14 cellular contexts compared by ENCODE assay signal in genomic region chr1:156506450-156506849, GRCh38. TPM values are rescaled to one million over a fixed set of nuclear protein-coding genes. Genes with fewer than 3 reads are reported as not detected.
DNase-seq lines count a peak whose midpoint lies in the region; ATAC-seq and TF ChIP-seq lines count a peak whose summit lies in the region.
"Had no signal": no experiment of that assay in that cellular context is flagged by ENCODE, and none has a peak within 500 bp of the region (broad histone marks: within the 10 kb centered on the region; RNA-seq: fewer than 3 reads in every experiment).

No MANE protein-coding gene starts in this region.

- BruUV-seq in MCF 10A (replicated peaks; lab: Mats Ljungman, UMichigan), result no TSS peak

- H3K9me3 Mint-ChIP-seq in MCF 10A (ENCODE audit: unreplicated experiment) (no peaks in the 10 kb centered on the region), type B pancreatic cell (peaks cover 5% of the 10 kb centered on the region)
- H3K9me3 Mint-ChIP-seq in activated CD8-positive, alpha-beta T cell treated with anti-CD3 and anti-CD28 coated beads, Interleukin-2, amount 10 ng/mL, durations not matched to agents 7 days and 5 days (ENCODE audit: insufficient read depth), result no peaks in the 10 kb centered on the region
- H3K9me3 Mint-ChIP-seq: neural crest cell had no signal

- intact Hi-C loops in MCF 10A (cut with micrococcal nuclease), result loop anchor here (10.0 kb wide), 2 partner anchors 98 to 238 kb away; partner anchors contain the start of genes GPATCH4 and MRPL24
- intact Hi-C loops in breast epithelium (cut with DNase I; ENCODE audit: low total_unique reads), result no loop called here

- DNase-seq in MCF 10A (ENCODE audit: unreplicated experiment) (no peak), breast epithelium (ENCODE audit: low spot score in 2 of 2) (no peak), type B pancreatic cell (ENCODE audit: extremely low spot score, unreplicated experiment) (no peak), NCI-H187 treated with DMSO at 0.1 percent for 48 hours (lab: John Stamatoyannopoulos, UW) (no peak), NCI-H2227 treated with DMSO at 0.1 percent for 48 hours (lab: John Stamatoyannopoulos, UW) (no peak)
- no peak for DNase-seq in activated CD8-positive, alpha-beta T cell treated with anti-CD3 and anti-CD28 coated beads, Interleukin-2, amount 10 ng/mL, durations not matched to agents 7 days and 5 days
- DNase-seq: endodermal cell, NCI-H1417 treated with DMSO at 0.1 percent for 48 hours, NCI-H526, small intestine had no signal

- peaks cover 69% of the 10 kb centered on the region for H3K4me1 Mint-ChIP-seq in MCF 10A (ENCODE audit: insufficient read depth, unreplicated experiment)
- H3K4me1 Mint-ChIP-seq in activated CD8-positive, alpha-beta T cell treated with anti-CD3 and anti-CD28 coated beads, Interleukin-2, amount 10 ng/mL, durations not matched to agents 7 days and 5 days (ENCODE audit: low read depth), result peaks cover 77% of the 10 kb centered on the region
- peaks cover 37% of the 10 kb centered on the region for H3K4me1 Mint-ChIP-seq in type B pancreatic cell (ENCODE audit: unreplicated experiment)

- H3K4me3 ChIP-seq in breast epithelium (no peak overlapping the region), muscle layer of colon (ENCODE audit: low read depth in 1 of 2, low read length in 2 of 2) (no peak overlapping the region)

- H3K9ac ChIP-seq in muscle layer of colon (ENCODE audit: low read length), result no peak overlapping the region

- H3K9me3 ChIP-seq in breast epithelium (no peaks in the 10 kb centered on the region), muscle layer of colon (ENCODE audit: low read length) (no peaks in the 10 kb centered on the region)

- no peak for ATAC-seq in activated CD8-positive, alpha-beta T cell treated with anti-CD3 and anti-CD28 coated beads, Interleukin-2, amount 10 ng/mL, durations not matched to agents 7 days and 5 days
- no peak for ATAC-seq in GM21825 (IDR thresholded peaks at IDR 0.05; ENCODE audit: unreplicated experiment)
- ATAC-seq: left colon had no signal

- TF ChIP-seq POLR2A in breast epithelium (IDR thresholded peaks at IDR 0.05), result no peak

- H3K4me3 Mint-ChIP-seq in MCF 10A (ENCODE audit: unreplicated experiment) (no peak overlapping the region), type B pancreatic cell (no peak overlapping the region)
- H3K4me3 Mint-ChIP-seq in activated CD8-positive, alpha-beta T cell treated with anti-CD3 and anti-CD28 coated beads, Interleukin-2, amount 10 ng/mL, durations not matched to agents 7 days and 5 days, result peak overlapping the region; percentile 68
- H3K4me3 Mint-ChIP-seq: endodermal cell had no signal

- H3K36me3 ChIP-seq in breast epithelium, result no peaks in the 10 kb centered on the region
- no peaks in the 10 kb centered on the region for H3K36me3 ChIP-seq in muscle layer of colon (ENCODE audit: insufficient read depth, low read length)

- POLR2A ChIA-PET in MCF 10A (lab: Yijun Ruan, JAX), result interaction anchor here (1.3 to 11.2 kb wide), 4 partner anchors 11 to 246 kb away, joined by 3 to 549 read pairs (median 60); partner anchors contain the start of gene NAXE
- POLR2A ChIA-PET in activated CD8-positive, alpha-beta T cell treated with anti-CD3 and anti-CD28 coated beads, Interleukin-2, amount 10 ng/mL, durations not matched to agents 7 days and 5 days (lab: Charles Lee), result interaction anchor here (0.6 kb wide), 1 partner anchor 18 kb away, joined by 6 read pairs; no protein-coding TSS in a partner anchor

- TF ChIP-seq CTCF in MCF 10A (IDR thresholded peaks at IDR 0.05; ENCODE audit: unreplicated experiment) (no peak), breast epithelium (IDR thresholded peaks at IDR 0.05) (no peak), type B pancreatic cell (conservative IDR thresholded peaks at IDR 0.05) (no peak)

- H3K27ac ChIP-seq in breast epithelium (peak overlapping the region in 1 of 2 donors; percentile 100), muscle layer of colon (ENCODE audit: low read depth, low read length) (peak overlapping the region; percentile 96)

- H3K4me1 ChIP-seq in breast epithelium (peaks cover 17 to 18% of the 10 kb centered on the region in 2 donors), muscle layer of colon (ENCODE audit: insufficient read depth, low read length) (peaks cover 73% of the 10 kb centered on the region)

- H3K36me3 Mint-ChIP-seq in MCF 10A (ENCODE audit: insufficient read depth, unreplicated experiment) (peaks cover 14% of the 10 kb centered on the region), type B pancreatic cell (no peaks in the 10 kb centered on the region)
- H3K36me3 Mint-ChIP-seq in activated CD8-positive, alpha-beta T cell treated with anti-CD3 and anti-CD28 coated beads, Interleukin-2, amount 10 ng/mL, durations not matched to agents 7 days and 5 days (ENCODE audit: low read depth), result peaks cover 11% of the 10 kb centered on the region

- H3K27me3 Mint-ChIP-seq in MCF 10A (ENCODE audit: insufficient read depth, unreplicated experiment) (no peaks in the 10 kb centered on the region), type B pancreatic cell (peaks cover 12% of the 10 kb centered on the region)
- no peaks in the 10 kb centered on the region for H3K27me3 Mint-ChIP-seq in activated CD8-positive, alpha-beta T cell treated with anti-CD3 and anti-CD28 coated beads, Interleukin-2, amount 10 ng/mL, durations not matched to agents 7 days and 5 days (ENCODE audit: low read depth)

- CTCF ChIA-PET in MCF 10A (lab: Yijun Ruan, JAX), result no interaction called here
- CTCF ChIA-PET in activated CD8-positive, alpha-beta T cell treated with anti-CD3 and anti-CD28 coated beads, Interleukin-2, amount 10 ng/mL, durations not matched to agents 7 days and 5 days (lab: Charles Lee), result interaction anchor here (1.4 to 4.5 kb wide), 2 partner anchors 18 to 26 kb away, joined by 7 to 34 read pairs; no protein-coding TSS in a partner anchor

- H3K27ac Mint-ChIP-seq in MCF 10A (ENCODE audit: low read depth, unreplicated experiment), result peak overlapping the region; percentile 97
- H3K27ac Mint-ChIP-seq in activated CD8-positive, alpha-beta T cell treated with anti-CD3 and anti-CD28 coated beads, Interleukin-2, amount 10 ng/mL, durations not matched to agents 7 days and 5 days, result peak overlapping the region; percentile 99
- H3K27ac Mint-ChIP-seq in type B pancreatic cell, result peak overlapping the region; percentile 93

- H3K27me3 ChIP-seq in breast epithelium (no peaks in the 10 kb centered on the region), muscle layer of colon (ENCODE audit: control insufficient read depth in 1 of 2, insufficient read depth in 2 of 2, low read length in 2 of 2) (no peaks in the 10 kb centered on the region)

RNA-seq across cellular contexts. Expression of gene MEF2D, which starts 5.9 kb away (rescaled TPM):
- total RNA-seq in MCF 10A (2022) (113 and 131 TPM in 2 replicates), breast epithelium (10 to 100 TPM; 25.8 to 34.9 (median 32.1) TPM), type B pancreatic cell (ENCODE audit: low replicate concordance) (20.7 and 26.1 TPM in 2 replicates)
- total RNA-seq in activated CD8-positive, alpha-beta T cell treated with anti-CD3 and anti-CD28 coated beads, Interleukin-2, amount 10 ng/mL, durations not matched to agents 7 days and 5 days, result 10 to 100 TPM; 34.8 to 40.1 TPM
